ENCODE assay signal across 8 cellular contexts in genomic region chr2:155223781-155224406, GRCh38.
A peak's percentile ranks its signal among the peaks of the same experiment; 100 is the strongest.
DNase-seq lines count a peak whose midpoint lies in the region; ATAC-seq, FAIRE-seq and TF ChIP-seq lines count a peak whose summit lies in the region.

No MANE protein-coding gene starts in this region.

- no peaks in the 10 kb centered on the region for H3K4me1 ChIP-seq in psoas muscle

- whole genome bisulfite sequencing in psoas muscle, 3 donors = 45 to 53% (median 52%) methylated on average over 5 of the region's 5 CpGs

- ATAC-seq in GM21576 (IDR thresholded peaks at IDR 0.05; ENCODE audit: unreplicated experiment) = peak; percentile 52
- no peak for ATAC-seq in psoas muscle
- ATAC-seq in HG03460 (IDR thresholded peaks at IDR 0.05; ENCODE audit: unreplicated experiment) = no peak

- TF ChIP-seq CTCF in bronchial epithelial cell (IDR thresholded peaks at IDR 0.05; ENCODE audit: insufficient read depth, low read length, severe bottlenecking) (no peak), psoas muscle (IDR thresholded peaks at IDR 0.05) (peak; percentile 13)

- H3K4me3 ChIP-seq in bronchial epithelial cell (ENCODE audit: low read depth, low read length) (no peak overlapping the region), psoas muscle (no peak overlapping the region)

- no peaks in the 10 kb centered on the region for H3K9me3 ChIP-seq in psoas muscle

- H3K27ac ChIP-seq in psoas muscle = no peak overlapping the region

- FAIRE-seq in bronchial epithelial cell (lab: Jason Lieb, UNC) = no peak

- H3K27me3 ChIP-seq in bronchial epithelial cell (ENCODE audit: control insufficient read depth, insufficient read depth, low read length) (no peaks in the 10 kb centered on the region), psoas muscle (ENCODE audit: insufficient read depth in 3 of 3, low read length in 2 of 3) (no peaks in the 10 kb centered on the region)

- H3K36me3 ChIP-seq in bronchial epithelial cell (ENCODE audit: control insufficient read depth, insufficient read depth, low read length) = no peaks in the 10 kb centered on the region
- H3K36me3 ChIP-seq in psoas muscle (ENCODE audit: insufficient read depth in 1 of 2, low read depth in 1 of 2) = no peaks in the 10 kb centered on the region

- DNase-seq in DMS153 treated with DMSO at 0.1 percent for 48 hours (lab: John Stamatoyannopoulos, UW; ENCODE audit: unreplicated experiment) (peak; percentile 22), NCI-H1105 treated with DMSO at 0.1 percent for 48 hours (lab: John Stamatoyannopoulos, UW) (peak; percentile 48), bronchial epithelial cell (ENCODE audit: low read depth) (peak; percentile 7), psoas muscle (no peak)
- DNase-seq in activated CD4-positive, CD25-positive, alpha-beta regulatory T cell treated with anti-CD3 and anti-CD28 coated beads, Interleukin-2, amount 50 U/mL, for 72 hours = no peak
- no peak for DNase-seq in activated effector memory CD4-positive, alpha-beta T cell treated with Interleukin-2 at 50 U/mL for 16 hours

- intact Hi-C loops in psoas muscle (cut with DNase I) = no loop called here

Comparison
In these comparisons a context has a peak if more than half of its experiments do, and no peak if none do; other contexts are left out.
1. DNase-seq: peak in DMS153 treated with DMSO at 0.1 percent for 48 hours (single experiment), NCI-H1105 treated with DMSO at 0.1 percent for 48 hours (single experiment) and bronchial epithelial cell (single experiment); none in psoas muscle (0 of 2), activated CD4-positive, CD25-positive, alpha-beta regulatory T cell treated with anti-CD3 and anti-CD28 coated beads, Interleukin-2, amount 50 U/mL, for 72 hours (single experiment) and activated effector memory CD4-positive, alpha-beta T cell treated with Interleukin-2 at 50 U/mL for 16 hours (single experiment).